In the genomic region with DNA sequence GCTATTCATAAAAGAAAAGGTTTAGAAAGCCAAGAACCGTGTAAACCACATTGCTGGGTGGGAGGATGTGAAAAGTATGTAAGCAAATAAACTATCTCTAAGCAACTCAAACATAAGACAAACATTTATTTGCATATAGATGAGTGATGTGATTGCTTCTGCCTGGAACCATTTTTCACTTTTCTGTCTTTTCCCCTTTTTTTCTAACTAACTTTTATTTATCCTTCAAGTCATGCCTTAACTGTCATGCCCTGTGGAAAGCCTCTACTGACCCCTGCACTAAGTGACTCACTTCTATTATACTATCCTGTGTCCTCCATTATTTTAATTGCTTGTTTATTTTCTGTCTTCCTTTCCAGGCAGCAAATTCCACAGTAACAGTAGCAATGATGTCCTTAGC, we compare ENCODE assay signal across 15 cellular contexts.
A peak's percentile ranks its signal among the peaks of the same experiment; 100 is the strongest.
DNase-seq lines count a peak whose midpoint lies in the region; ATAC-seq and TF ChIP-seq lines count a peak whose summit lies in the region.
"Had no signal": no experiment of that assay in that cellular context is flagged by ENCODE, and none has a peak within 500 bp of the region (broad histone marks: within the 10 kb centered on the region; RNA-seq: fewer than 3 reads in every experiment).

No MANE protein-coding gene starts in this region.

- DNase-seq in Caki2 (ENCODE audit: low read depth) (peak; percentile 70), PC-3 (peak; percentile 55), fibroblast of gingiva (ENCODE audit: low read depth) (peak; percentile 52), mucosa of descending colon (no peak), NCI-H526 (lab: John Stamatoyannopoulos, UW) (no peak), SW480 (ENCODE audit: low spot score) (no peak), NCI-H2029 (lab: John Stamatoyannopoulos, UW) (no peak)
- no peak for DNase-seq in naive thymus-derived CD8-positive, alpha-beta T cell
- DNase-seq: activated CD4-positive, alpha-beta T cell treated with anti-CD3 and anti-CD28 coated beads, Interleukin-2, amount 10 ng/mL, durations not matched to agents 7 days and 5 days; anterior cingulate cortex; CD4-positive, CD25-positive, alpha-beta regulatory T cell; GDM1; SIG-M5 had no signal

- peak overlapping the region; percentile 57 for H3K4me2 ChIP-seq in PC-3 (ENCODE audit: low read length)

- in situ Hi-C loops in Caki2 (cut with HindIII; ENCODE audit: low pct_unique_long_range_greater_than_20kb, low sequenced_read_pairs): no loop called here

- H3F3A ChIP-seq in PC-3 (ENCODE audit: low read length, unreplicated experiment): peaks cover 9% of the 10 kb centered on the region

- H3K27me3 ChIP-seq in PC-3 (ENCODE audit: low read length): no peaks in the 10 kb centered on the region

- POLR2A ChIA-PET in PC-3 (lab: Charles Lee; ENCODE audit: unreplicated experiment): no interaction called here
- POLR2A ChIA-PET in naive thymus-derived CD8-positive, alpha-beta T cell (lab: Charles Lee): no interaction called here

- TF ChIP-seq CTCF in PC-3 (conservative IDR thresholded peaks at IDR 0.05; ENCODE audit: low read depth, low read length): no peak
- TF ChIP-seq CTCF in mucosa of descending colon (IDR thresholded peaks at IDR 0.05): no peak

- peak; percentile 74 for ATAC-seq in PC-3
- peak; percentile 56 for ATAC-seq in mucosa of descending colon
- no peak for ATAC-seq in naive thymus-derived CD8-positive, alpha-beta T cell

- no peaks in the 10 kb centered on the region for H3K79me2 ChIP-seq in PC-3 (ENCODE audit: low read length)
- H3K79me2 ChIP-seq: parathyroid adenoma had no signal

- peak overlapping the region; percentile 93 for H3K27ac ChIP-seq in PC-3 (ENCODE audit: low read length)
- H3K27ac ChIP-seq: parathyroid adenoma had no signal

- peak overlapping the region; percentile 58 for H3K9ac ChIP-seq in PC-3 (ENCODE audit: low read length)
- H3K9ac ChIP-seq: parathyroid adenoma had no signal

- no peak overlapping the region for H3K27ac Mint-ChIP-seq in naive thymus-derived CD8-positive, alpha-beta T cell
- H3K27ac Mint-ChIP-seq: activated CD4-positive, alpha-beta T cell treated with anti-CD3 and anti-CD28 coated beads, Interleukin-2, amount 10 ng/mL, durations not matched to agents 7 days and 5 days; CD4-positive, CD25-positive, alpha-beta regulatory T cell had no signal

- no peaks in the 10 kb centered on the region for H3K4me1 Mint-ChIP-seq in naive thymus-derived CD8-positive, alpha-beta T cell
- H3K4me1 Mint-ChIP-seq: activated CD4-positive, alpha-beta T cell treated with anti-CD3 and anti-CD28 coated beads, Interleukin-2, amount 10 ng/mL, durations not matched to agents 7 days and 5 days; CD4-positive, CD25-positive, alpha-beta regulatory T cell had no signal

- H3K4me1 ChIP-seq in PC-3 (ENCODE audit: insufficient read depth, low read length): peaks cover 20% of the 10 kb centered on the region
- no peaks in the 10 kb centered on the region for H3K4me1 ChIP-seq in mucosa of descending colon (ENCODE audit: low read depth)
- H3K4me1 ChIP-seq: parathyroid adenoma had no signal

- no peaks in the 10 kb centered on the region for H4K20me1 ChIP-seq in PC-3 (ENCODE audit: low read length)

- H3K4me3 ChIP-seq in PC-3 (ENCODE audit: low read length) (no peak overlapping the region), mucosa of descending colon (no peak overlapping the region)
- H3K4me3 ChIP-seq: coronary artery had no signal

- no peaks in the 10 kb centered on the region for H3K36me3 Mint-ChIP-seq in naive thymus-derived CD8-positive, alpha-beta T cell
- H3K36me3 Mint-ChIP-seq: CD4-positive, CD25-positive, alpha-beta regulatory T cell had no signal

- CTCF ChIA-PET in PC-3 (lab: Charles Lee): no interaction called here

- no peaks in the 10 kb centered on the region for H3K36me3 ChIP-seq in PC-3 (ENCODE audit: low read depth, low read length)
- no peaks in the 10 kb centered on the region for H3K36me3 ChIP-seq in mucosa of descending colon (ENCODE audit: low read depth)

- no peaks in the 10 kb centered on the region for H3K9me3 ChIP-seq in PC-3 (ENCODE audit: low read length)
- H3K9me3 ChIP-seq in mucosa of descending colon: no peaks in the 10 kb centered on the region

- H3K9me3 Mint-ChIP-seq in naive thymus-derived CD8-positive, alpha-beta T cell: peaks cover 0 to 9% (median 0%) of the 10 kb centered on the region in 9 donors
- H3K9me3 Mint-ChIP-seq: activated CD4-positive, alpha-beta T cell treated with anti-CD3 and anti-CD28 coated beads, Interleukin-2, amount 10 ng/mL, durations not matched to agents 7 days and 5 days had no signal

- peaks cover 0 to 2% (median 0%) of the 10 kb centered on the region in 5 donors for H3K27me3 Mint-ChIP-seq in naive thymus-derived CD8-positive, alpha-beta T cell
- H3K27me3 Mint-ChIP-seq: activated CD4-positive, alpha-beta T cell treated with anti-CD3 and anti-CD28 coated beads, Interleukin-2, amount 10 ng/mL, durations not matched to agents 7 days and 5 days; CD4-positive, CD25-positive, alpha-beta regulatory T cell had no signal

- H3K4me3 Mint-ChIP-seq in naive thymus-derived CD8-positive, alpha-beta T cell: no peak overlapping the region
- H3K4me3 Mint-ChIP-seq: activated CD4-positive, alpha-beta T cell treated with anti-CD3 and anti-CD28 coated beads, Interleukin-2, amount 10 ng/mL, durations not matched to agents 7 days and 5 days; CD4-positive, CD25-positive, alpha-beta regulatory T cell had no signal

- H3K9me2 ChIP-seq in PC-3 (replicated peaks; ENCODE audit: low read length): no peaks in the 10 kb centered on the region; the same call in 1 of the 2 replicates

- BruUV-seq in PC-3 (replicated peaks; lab: Mats Ljungman, UMichigan): no TSS peak

- no peak overlapping the region for H2AFZ ChIP-seq in PC-3 (ENCODE audit: low read length)
- H2AFZ ChIP-seq: parathyroid adenoma had no signal

- intact Hi-C loops in PC-3 (cut with micrococcal nuclease): loop anchor here (1.0 to 10.0 kb wide), 3 partner anchors 37 to 70 kb away; no protein-coding TSS in a partner anchor
- intact Hi-C loops in mucosa of descending colon (cut with DNase I, micrococcal nuclease): no loop called here

Comparison
In these comparisons a context has a peak if more than half of its experiments do, and no peak if none do; other contexts are left out.
1. DNase-seq: peak in Caki2 (single experiment), PC-3 (single experiment) and fibroblast of gingiva (single experiment); none in mucosa of descending colon (0 of 3), naive thymus-derived CD8-positive, alpha-beta T cell (0 of 10), NCI-H526 (0 of 2), SW480 (single experiment) and NCI-H2029 (single experiment).
2. ATAC-seq: peak in PC-3 (single experiment) and mucosa of descending colon (single experiment); none in naive thymus-derived CD8-positive, alpha-beta T cell (0 of 2).